ENCODE assay signal across 8 cellular contexts in the genomic region with DNA sequence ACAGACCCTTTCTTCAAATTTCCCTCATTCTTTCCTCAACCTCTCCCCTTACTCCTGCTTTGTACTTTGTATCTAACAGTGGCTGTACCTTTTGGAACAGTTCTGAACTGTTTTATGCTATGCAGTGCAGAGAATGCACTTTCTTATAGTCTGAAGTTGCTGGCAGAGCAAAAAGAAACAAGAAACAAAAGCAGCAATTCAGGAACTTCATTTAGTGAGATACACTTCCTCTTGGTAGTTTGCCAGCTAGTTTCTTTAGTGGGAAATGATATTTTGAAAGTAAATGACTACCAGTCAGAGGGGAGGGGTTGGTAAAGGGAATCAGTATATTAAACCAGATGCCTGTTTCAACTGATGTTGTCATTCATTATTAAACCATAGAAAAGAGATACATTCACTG. TPM values are rescaled to one million over a fixed set of nuclear protein-coding genes. Genes with fewer than 3 reads are reported as not detected.
DNase-seq lines count a peak whose midpoint lies in the region; ATAC-seq and TF ChIP-seq lines count a peak whose summit lies in the region.

No MANE protein-coding gene starts in this region.

- no peaks in the 10 kb centered on the region for H3K9me2 ChIP-seq in Loucy (replicated peaks; ENCODE audit: low read depth, low read length)

- H4K20me1 ChIP-seq in Loucy (ENCODE audit: insufficient read depth, low read length, poor library complexity, severe bottlenecking) = no peaks in the 10 kb centered on the region

- no peaks in the 10 kb centered on the region for H3K36me3 ChIP-seq in Loucy (ENCODE audit: insufficient read depth, low read length)

- peak overlapping the region; percentile 53 for H3K9ac ChIP-seq in Loucy (ENCODE audit: low read depth, low read length, poor library complexity, severe bottlenecking)

- no peaks in the 10 kb centered on the region for H3K27me3 ChIP-seq in Loucy (ENCODE audit: insufficient read depth, low read length, poor library complexity, severe bottlenecking)

- peaks cover 19% of the 10 kb centered on the region for H3K4me1 ChIP-seq in Loucy (ENCODE audit: insufficient read depth, low read length, poor library complexity, severe bottlenecking)

- no peaks in the 10 kb centered on the region for H3K27me3 Mint-ChIP-seq in activated naive CD8-positive, alpha-beta T cell treated with anti-CD3 and anti-CD28 coated beads, Interleukin-2, amount 10 ng/mL, durations not matched to agents 7 days and 5 days

- peak overlapping the region; percentile 56 for H3K4me3 ChIP-seq in Loucy (ENCODE audit: low read length, poor library complexity, severe bottlenecking)

- H3K9me3 ChIP-seq in Loucy (ENCODE audit: insufficient read depth, low read depth, low read length) = no peaks in the 10 kb centered on the region; the same call in 1 of the 2 replicates

- H3K79me2 ChIP-seq in Loucy (ENCODE audit: insufficient read depth, low read length) = no peaks in the 10 kb centered on the region

- H3K36me3 Mint-ChIP-seq in activated naive CD8-positive, alpha-beta T cell treated with anti-CD3 and anti-CD28 coated beads, Interleukin-2, amount 10 ng/mL, durations not matched to agents 7 days and 5 days = peaks cover 3% of the 10 kb centered on the region

- H3K4me3 Mint-ChIP-seq in activated naive CD8-positive, alpha-beta T cell treated with anti-CD3 and anti-CD28 coated beads, Interleukin-2, amount 10 ng/mL, durations not matched to agents 7 days and 5 days = peak overlapping the region; percentile 81

- POLR2A ChIA-PET in activated naive CD8-positive, alpha-beta T cell treated with anti-CD3 and anti-CD28 coated beads, Interleukin-2, amount 10 ng/mL, durations not matched to agents 7 days and 5 days (lab: Charles Lee) = interaction anchor here (1.4 to 2.6 kb wide), 4 partner anchors 13 to 59 kb away, joined by 3 to 20 read pairs (median 9); no protein-coding TSS in a partner anchor

- no peak for TF ChIP-seq CTCF in Loucy (conservative IDR thresholded peaks at IDR 0.05; ENCODE audit: low read length)

- peak overlapping the region; percentile 67 for H3K4me2 ChIP-seq in Loucy (ENCODE audit: low read depth, low read length, poor library complexity, severe bottlenecking)

- ATAC-seq in GM21360 (IDR thresholded peaks at IDR 0.05; ENCODE audit: unreplicated experiment) = peak; percentile 70
- peak; percentile 6 for ATAC-seq in activated naive CD8-positive, alpha-beta T cell treated with anti-CD3 and anti-CD28 coated beads, Interleukin-2, amount 10 ng/mL, durations not matched to agents 7 days and 5 days (ENCODE audit: low read depth)

- H3F3A ChIP-seq in Loucy (ENCODE audit: low read depth) = no peaks in the 10 kb centered on the region

- H3K4me1 Mint-ChIP-seq in activated naive CD8-positive, alpha-beta T cell treated with anti-CD3 and anti-CD28 coated beads, Interleukin-2, amount 10 ng/mL, durations not matched to agents 7 days and 5 days = peaks cover 50% of the 10 kb centered on the region

- peak overlapping the region; percentile 64 for H2AFZ ChIP-seq in Loucy (ENCODE audit: low read length)

- H3K27ac Mint-ChIP-seq in activated naive CD8-positive, alpha-beta T cell treated with anti-CD3 and anti-CD28 coated beads, Interleukin-2, amount 10 ng/mL, durations not matched to agents 7 days and 5 days = peak overlapping the region; percentile 95

- H3K9me3 Mint-ChIP-seq in activated naive CD8-positive, alpha-beta T cell treated with anti-CD3 and anti-CD28 coated beads, Interleukin-2, amount 10 ng/mL, durations not matched to agents 7 days and 5 days = no peaks in the 10 kb centered on the region

- DNase-seq in DMS53 treated with DMSO at 0.1 percent for 48 hours (lab: John Stamatoyannopoulos, UW; ENCODE audit: unreplicated experiment) (peak; percentile 29), kidney glomerular epithelial cell (lab: John Stamatoyannopoulos, UW) (peak; percentile 39), 8988T (no peak), T1000 (lab: John Stamatoyannopoulos, UW) (no peak)
- no peak for DNase-seq in activated naive CD8-positive, alpha-beta T cell treated with anti-CD3 and anti-CD28 coated beads, Interleukin-2, amount 10 ng/mL, durations not matched to agents 7 days and 5 days
- DNase-seq in stimulated activated CD4-positive, alpha-beta T cell treated with anti-CD3 and anti-CD28 coated beads, Interleukin-4, amount 100 ng/mL, for 1 hour = no peak

RNA-seq across cellular contexts. Expression of gene CHD2, which starts 55.0 kb away (rescaled TPM):
- 100 to 1,000 TPM; 218 to 236 TPM for total RNA-seq in activated naive CD8-positive, alpha-beta T cell treated with anti-CD3 and anti-CD28 coated beads, Interleukin-2, amount 10 ng/mL, durations not matched to agents 7 days and 5 days

Comparison
In these comparisons a context has a peak if more than half of its experiments do, and no peak if none do; other contexts are left out.
1. DNase-seq: peak in DMS53 treated with DMSO at 0.1 percent for 48 hours (single experiment) and kidney glomerular epithelial cell (single experiment); none in activated naive CD8-positive, alpha-beta T cell treated with anti-CD3 and anti-CD28 coated beads, Interleukin-2, amount 10 ng/mL, durations not matched to agents 7 days and 5 days (single experiment), 8988T (single experiment), stimulated activated CD4-positive, alpha-beta T cell treated with anti-CD3 and anti-CD28 coated beads, Interleukin-4, amount 100 ng/mL, for 1 hour (single experiment) and T1000 (single experiment).